ENCODE assay signal across 10 cellular contexts in genomic region chr14:65282909-65283253, GRCh38.
DNase-seq lines count a peak whose midpoint lies in the region; ATAC-seq and TF ChIP-seq lines count a peak whose summit lies in the region.
"Had no signal": no experiment of that assay in that cellular context is flagged by ENCODE, and none has a peak within 500 bp of the region (broad histone marks: within the 10 kb centered on the region; RNA-seq: fewer than 3 reads in every experiment).

No MANE protein-coding gene starts in this region.

- peak overlapping the region; percentile 69 for H3K27ac Mint-ChIP-seq in T-helper 2 cell treated with Interferon-gamma antibody and Interleukin-4, amounts not matched to agents 5 μg/mL and 100 μg/mL, for 36 hours
- 0 out of 2 replicates have a peak overlapping the region, but pooled peaks have one; percentile 6 for H3K27ac Mint-ChIP-seq in WTC11
- peak overlapping the region; percentile 83 to 99 for H3K27ac Mint-ChIP-seq in stimulated activated naive CD8-positive, alpha-beta T cell treated with anti-CD3 and anti-CD28 coated beads, Interleukin-15, amount 100 ng/mL, for 72 hours

- CTCF ChIA-PET in WTC11 (lab: Charles Lee), result interaction anchor here (0.7 to 1.9 kb wide), 4 partner anchors 18 to 542 kb away, joined by 3 to 5 read pairs (median 4); no protein-coding TSS in a partner anchor

- in situ Hi-C loops in KBM-7 (cut with MboI; ENCODE audit: low pct_unique_long_range_greater_than_20kb, low sequenced_read_pairs), result no loop called here

- ATAC-seq in WTC11 (no peak), GM19455 (IDR thresholded peaks at IDR 0.05; ENCODE audit: unreplicated experiment) (no peak), GM21723 (IDR thresholded peaks at IDR 0.05; ENCODE audit: unreplicated experiment) (no peak)
- no peak for ATAC-seq in stimulated activated naive CD8-positive, alpha-beta T cell treated with anti-CD3 and anti-CD28 coated beads, Interleukin-15, amount 100 ng/mL, for 72 hours

- H3K27ac ChIP-seq in hepatocyte, result no peak overlapping the region
- H3K27ac ChIP-seq: 22Rv1, WERI-Rb-1 had no signal

- H3K4me3 Mint-ChIP-seq in T-helper 2 cell treated with Interferon-gamma antibody and Interleukin-4, amounts not matched to agents 5 μg/mL and 100 μg/mL, for 36 hours, result peak overlapping the region; percentile 74
- H3K4me3 Mint-ChIP-seq in WTC11, result no peak overlapping the region
- H3K4me3 Mint-ChIP-seq in stimulated activated naive CD8-positive, alpha-beta T cell treated with anti-CD3 and anti-CD28 coated beads, Interleukin-15, amount 100 ng/mL, for 72 hours, result peak overlapping the region; percentile 78 to 90

- H3K36me3 ChIP-seq in hepatocyte (replicated peaks; ENCODE audit: insufficient read depth, low read depth), result no peaks in the 10 kb centered on the region
- H3K36me3 ChIP-seq: WERI-Rb-1 had no signal

- peak overlapping the region; percentile 57 for H2AFZ ChIP-seq in hepatocyte

- H3K4me1 Mint-ChIP-seq in T-helper 2 cell treated with Interferon-gamma antibody and Interleukin-4, amounts not matched to agents 5 μg/mL and 100 μg/mL, for 36 hours (ENCODE audit: low read depth), result peaks cover 40% of the 10 kb centered on the region
- peaks cover 36% of the 10 kb centered on the region for H3K4me1 Mint-ChIP-seq in WTC11
- H3K4me1 Mint-ChIP-seq in stimulated activated naive CD8-positive, alpha-beta T cell treated with anti-CD3 and anti-CD28 coated beads, Interleukin-15, amount 100 ng/mL, for 72 hours, result peaks cover 53% of the 10 kb centered on the region

- peak overlapping the region; percentile 42 for H3K4me2 ChIP-seq in hepatocyte

- DNase-seq in T-helper 2 cell treated with Interferon-gamma antibody and Interleukin-4, amounts not matched to agents 5 μg/mL and 100 μg/mL, for 36 hours (ENCODE audit: low spot score), result no peak
- DNase-seq in T-helper 2 cell (no peak), WTC11 (ENCODE audit: low spot score) (no peak), hepatocyte (ENCODE audit: low spot score) (no peak), KBM-7 (no peak)
- no peak for DNase-seq in stimulated activated naive CD8-positive, alpha-beta T cell treated with anti-CD3 and anti-CD28 coated beads, Interleukin-15, amount 100 ng/mL, for 72 hours
- DNase-seq: WERI-Rb-1 had no signal

- no peaks in the 10 kb centered on the region for H3K9me3 ChIP-seq in hepatocyte (ENCODE audit: low read depth)

- no peaks in the 10 kb centered on the region for H3K9me3 Mint-ChIP-seq in T-helper 2 cell treated with Interferon-gamma antibody and Interleukin-4, amounts not matched to agents 5 μg/mL and 100 μg/mL, for 36 hours
- peaks cover 5% of the 10 kb centered on the region; the same call in 1 of the 2 replicates for H3K9me3 Mint-ChIP-seq in WTC11
- no peaks in the 10 kb centered on the region for H3K9me3 Mint-ChIP-seq in stimulated activated naive CD8-positive, alpha-beta T cell treated with anti-CD3 and anti-CD28 coated beads, Interleukin-15, amount 100 ng/mL, for 72 hours

- POLR2A ChIA-PET in WTC11 (lab: Charles Lee), result no interaction called here

- H3K9me2 ChIP-seq in hepatocyte (replicated peaks; ENCODE audit: insufficient read depth), result no peaks in the 10 kb centered on the region

- no peaks in the 10 kb centered on the region for H3K27me3 Mint-ChIP-seq in T-helper 2 cell treated with Interferon-gamma antibody and Interleukin-4, amounts not matched to agents 5 μg/mL and 100 μg/mL, for 36 hours (ENCODE audit: low read depth)
- peaks cover 5% of the 10 kb centered on the region for H3K27me3 Mint-ChIP-seq in WTC11 (ENCODE audit: low read depth)
- no peaks in the 10 kb centered on the region for H3K27me3 Mint-ChIP-seq in stimulated activated naive CD8-positive, alpha-beta T cell treated with anti-CD3 and anti-CD28 coated beads, Interleukin-15, amount 100 ng/mL, for 72 hours

- H3K4me3 ChIP-seq in hepatocyte, result no peak overlapping the region

- H3K4me1 ChIP-seq in hepatocyte (ENCODE audit: insufficient read depth), result peaks cover 10% of the 10 kb centered on the region

- no peaks in the 10 kb centered on the region for H4K20me1 ChIP-seq in hepatocyte (ENCODE audit: insufficient read depth, poor library complexity, severe bottlenecking)

- no peaks in the 10 kb centered on the region for H3K27me3 ChIP-seq in hepatocyte

- H3K36me3 Mint-ChIP-seq in T-helper 2 cell treated with Interferon-gamma antibody and Interleukin-4, amounts not matched to agents 5 μg/mL and 100 μg/mL, for 36 hours (ENCODE audit: low read depth), result peaks cover under 1% of the 10 kb centered on the region
- peaks cover 5% of the 10 kb centered on the region; the same call in 1 of the 2 replicates for H3K36me3 Mint-ChIP-seq in WTC11

- 95% methylated on average over 3 of the region's 3 CpGs for WGBS in hepatocyte (ENCODE audit: low lambda C conversion rate, missing lambda C conversion rate)

- TF ChIP-seq CTCF in WTC11 (IDR thresholded peaks at IDR 0.05), result no peak
- no peak for TF ChIP-seq CTCF in hepatocyte (IDR thresholded peaks at IDR 0.05; ENCODE audit: poor library complexity)

- no peaks in the 10 kb centered on the region for H3K79me2 ChIP-seq in hepatocyte

TF ChIP-seq in WTC11, 78 proteins besides CTCF, POLR2A, EP300 and RAD21:
- TF ChIP-seq RELA (CRISPR knock-in tag; IDR thresholded peaks at IDR 0.05; ENCODE audit: borderline replicate concordance) (no peak), NFE2L1 (CRISPR knock-in tag; IDR thresholded peaks at IDR 0.05) (no peak), GABPB1 (CRISPR knock-in tag; IDR thresholded peaks at IDR 0.05) (no peak), ZNF671 (CRISPR knock-in tag; IDR thresholded peaks at IDR 0.05) (no peak), MLX (CRISPR knock-in tag; IDR thresholded peaks at IDR 0.05) (no peak), NR3C1 (CRISPR knock-in tag; conservative IDR thresholded peaks at IDR 0.05; ENCODE audit: low read depth) (no peak), CDX4 (CRISPR knock-in tag; IDR thresholded peaks at IDR 0.05; ENCODE audit: borderline replicate concordance) (no peak), NFYB (CRISPR knock-in tag; conservative IDR thresholded peaks at IDR 0.05; ENCODE audit: low read depth) (no peak), NR2C2 (CRISPR knock-in tag; IDR thresholded peaks at IDR 0.05) (no peak), IRF2 (CRISPR knock-in tag; IDR thresholded peaks at IDR 0.05; ENCODE audit: borderline replicate concordance, low read depth) (no peak)

Comparison
In these comparisons a context has a peak if more than half of its experiments do, and no peak if none do; other contexts are left out.
1. H3K27ac Mint-ChIP-seq: peak in every context shown above with its lines; median percentile 91 in stimulated activated naive CD8-positive, alpha-beta T cell treated with anti-CD3 and anti-CD28 coated beads, Interleukin-15, amount 100 ng/mL, for 72 hours; 69 in T-helper 2 cell treated with Interferon-gamma antibody and Interleukin-4, amounts not matched to agents 5 μg/mL and 100 μg/mL, for 36 hours; 6 in WTC11.